In the genomic region with DNA sequence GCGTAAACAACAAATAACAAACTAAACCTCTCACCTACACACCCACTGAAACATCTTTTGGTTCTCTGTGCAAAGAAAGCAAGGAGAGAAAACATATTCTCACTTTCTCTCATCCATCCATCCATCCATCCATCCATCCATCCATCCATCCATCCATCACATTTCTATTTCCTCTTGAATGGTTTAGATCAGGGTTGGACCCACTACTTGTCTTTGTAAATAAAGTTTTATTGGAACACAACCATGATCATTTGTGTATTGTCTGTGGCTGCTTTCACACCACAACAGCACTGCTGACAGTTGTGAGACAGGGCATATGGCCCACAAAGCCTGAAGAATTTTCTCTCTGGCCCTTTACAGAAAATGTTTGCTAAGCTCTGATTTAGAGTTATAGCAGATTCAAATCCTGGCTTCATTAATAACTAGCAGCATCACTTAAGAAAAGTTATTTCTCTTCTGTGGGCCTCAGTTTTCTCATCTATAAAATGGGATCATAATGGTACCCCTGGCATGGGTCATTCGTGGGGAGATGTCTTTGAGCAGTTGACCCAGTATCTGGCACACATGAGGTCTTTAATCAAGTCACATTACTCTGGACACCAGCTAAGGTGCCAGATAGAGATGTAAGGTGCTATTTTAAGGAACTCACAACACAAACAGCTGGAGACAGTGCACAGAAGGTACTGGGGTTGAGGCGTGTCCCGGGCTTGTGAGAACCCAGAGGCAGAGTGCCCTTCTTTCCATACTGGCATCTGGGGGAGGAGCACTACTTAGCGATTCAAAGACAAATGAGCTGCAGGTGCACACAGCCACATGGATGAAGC, we compare ENCODE assay signal across 16 cellular contexts.
DNase-seq lines count a peak whose midpoint lies in the region; ATAC-seq, FAIRE-seq and TF ChIP-seq lines count a peak whose summit lies in the region.
"Had no signal": no experiment of that assay in that cellular context is flagged by ENCODE, and none has a peak within 500 bp of the region (broad histone marks: within the 10 kb centered on the region; RNA-seq: fewer than 3 reads in every experiment).

No MANE protein-coding gene starts in this region.

- H3K4me3 ChIP-seq in A549 (no peak overlapping the region), smooth muscle cell (no peak overlapping the region)
- no peak overlapping the region for H3K4me3 ChIP-seq in CD8-positive, alpha-beta T cell (ENCODE audit: low read depth, low read length)
- H3K4me3 ChIP-seq: esophagus muscularis mucosa, GM23338, lower lobe of right lung had no signal

- TF ChIP-seq EP300 in A549 (IDR thresholded peaks at IDR 0.05), result no peak

- no peak overlapping the region for H2AFZ ChIP-seq in smooth muscle cell (ENCODE audit: low read depth)
- H2AFZ ChIP-seq: GM23338 had no signal

- TF ChIP-seq POLR2A in A549 (IDR thresholded peaks at IDR 0.05; ENCODE audit: low read length), result no peak

- H3K4me2 ChIP-seq in A549 (no peak overlapping the region), smooth muscle cell (no peak overlapping the region)
- H3K4me2 ChIP-seq: GM23338 had no signal

- H3K9ac ChIP-seq in smooth muscle cell (ENCODE audit: low read depth), result no peak overlapping the region

- CTCF ChIA-PET in A549 (lab: Yijun Ruan, JAX), result interaction anchor here (0.7 to 1.2 kb wide), 3 partner anchors 8 to 187 kb away, joined by 3 to 5 read pairs (median 4); no protein-coding TSS in a partner anchor
- CTCF ChIA-PET in CD8-positive, alpha-beta T cell (lab: Charles Lee), result interaction anchor here (0.7 kb wide), 1 partner anchor 32 kb away, joined by 3 read pairs; no protein-coding TSS in a partner anchor

- no peaks in the 10 kb centered on the region for H3K9me3 ChIP-seq in A549
- H3K9me3 ChIP-seq in CD8-positive, alpha-beta T cell (ENCODE audit: low read length), result no peaks in the 10 kb centered on the region
- no peaks in the 10 kb centered on the region for H3K9me3 ChIP-seq in smooth muscle cell (replicated peaks; ENCODE audit: low read depth)
- H3K9me3 ChIP-seq: esophagus muscularis mucosa, lower lobe of right lung had no signal

- peaks cover 17% of the 10 kb centered on the region for H3K36me3 Mint-ChIP-seq in CD8-positive, alpha-beta T cell
- H3K36me3 Mint-ChIP-seq in central memory CD8-positive, alpha-beta T cell (ENCODE audit: insufficient read depth), result peaks cover 5% of the 10 kb centered on the region

- H3K27me3 Mint-ChIP-seq in CD8-positive, alpha-beta T cell (ENCODE audit: low read depth), result no peaks in the 10 kb centered on the region
- no peaks in the 10 kb centered on the region for H3K27me3 Mint-ChIP-seq in central memory CD8-positive, alpha-beta T cell
- H3K27me3 Mint-ChIP-seq: activated naive CD8-positive, alpha-beta T cell; naive B cell had no signal

- H3K4me3 Mint-ChIP-seq in CD8-positive, alpha-beta T cell, result no peak overlapping the region
- H3K4me3 Mint-ChIP-seq in central memory CD8-positive, alpha-beta T cell, result no peak overlapping the region
- H3K4me3 Mint-ChIP-seq: activated naive CD8-positive, alpha-beta T cell; GM23338; naive B cell had no signal

- TF ChIP-seq RAD21 in A549 (conservative IDR thresholded peaks at IDR 0.05 in 1 of 2, IDR thresholded peaks at IDR 0.05 in 1 of 2), result no peak

- H3K36me3 ChIP-seq in CD8-positive, alpha-beta T cell (ENCODE audit: insufficient read depth, low read length), result no peaks in the 10 kb centered on the region
- no peaks in the 10 kb centered on the region for H3K36me3 ChIP-seq in smooth muscle cell (ENCODE audit: low read depth)
- H3K36me3 ChIP-seq: esophagus muscularis mucosa had no signal

- no peak for FAIRE-seq in A549 (lab: Jason Lieb, UNC)

- 92% methylated on average over 4 of the region's 5 CpGs for WGBS in A549 (ENCODE audit: missing lambda C conversion rate)
- WGBS in smooth muscle cell (ENCODE audit: low lambda C conversion rate), result 94% methylated on average over 5 of the region's 5 CpGs

- peaks cover 33% of the 10 kb centered on the region for H3K79me2 ChIP-seq in smooth muscle cell (ENCODE audit: low read depth)

- H3K27me3 ChIP-seq in CD8-positive, alpha-beta T cell (ENCODE audit: insufficient read depth, low read length), result no peaks in the 10 kb centered on the region
- no peaks in the 10 kb centered on the region for H3K27me3 ChIP-seq in smooth muscle cell (ENCODE audit: low read depth)
- H3K27me3 ChIP-seq: esophagus muscularis mucosa had no signal

- no peak for ATAC-seq in A549
- no peak for ATAC-seq in CD8-positive, alpha-beta T cell
- ATAC-seq in central memory CD8-positive, alpha-beta T cell (replicated peaks; ENCODE audit: extremely low read depth, poor library complexity, severe bottlenecking), result no peak
- ATAC-seq: GM23338, lower lobe of right lung had no signal

- no peaks in the 10 kb centered on the region for H3K9me3 Mint-ChIP-seq in CD8-positive, alpha-beta T cell
- no peaks in the 10 kb centered on the region for H3K9me3 Mint-ChIP-seq in central memory CD8-positive, alpha-beta T cell
- H3K9me3 Mint-ChIP-seq: GM23338, naive B cell had no signal

- TF ChIP-seq CTCF in A549 (IDR thresholded peaks at IDR 0.05) (no peak), smooth muscle cell (IDR thresholded peaks at IDR 0.05; ENCODE audit: borderline replicate concordance, insufficient read depth, poor library complexity, severe bottlenecking) (no peak)
- TF ChIP-seq CTCF in CD8-positive, alpha-beta T cell (IDR thresholded peaks at IDR 0.05), result no peak

- H3K4me1 ChIP-seq in A549 (peaks cover 35% of the 10 kb centered on the region), smooth muscle cell (ENCODE audit: low read depth) (peaks cover 4% of the 10 kb centered on the region)
- no peaks in the 10 kb centered on the region for H3K4me1 ChIP-seq in CD8-positive, alpha-beta T cell (ENCODE audit: insufficient read depth, low read length)
- H3K4me1 ChIP-seq: lower lobe of right lung had no signal

- peaks cover 13% of the 10 kb centered on the region for H3K4me1 Mint-ChIP-seq in CD8-positive, alpha-beta T cell (ENCODE audit: low read depth)
- peaks cover 69% of the 10 kb centered on the region for H3K4me1 Mint-ChIP-seq in central memory CD8-positive, alpha-beta T cell

- H4K20me1 ChIP-seq in smooth muscle cell (ENCODE audit: low read depth), result peaks cover 82% of the 10 kb centered on the region

- H3K27ac Mint-ChIP-seq in CD8-positive, alpha-beta T cell, result peak overlapping the region; percentile 27
- H3K27ac Mint-ChIP-seq in central memory CD8-positive, alpha-beta T cell (ENCODE audit: low read depth), result peak overlapping the region; percentile 80
- H3K27ac Mint-ChIP-seq: activated naive CD8-positive, alpha-beta T cell; GM23338 had no signal

- POLR2A ChIA-PET in A549 (lab: Yijun Ruan, JAX), result no interaction called here
- POLR2A ChIA-PET in CD8-positive, alpha-beta T cell (lab: Charles Lee), result no interaction called here

- intact Hi-C loops in CD8-positive, alpha-beta T cell (cut with DNase I, micrococcal nuclease), result no loop called here

- DNase-seq in A549 (ENCODE audit: low read depth in 1 of 2, low spot score in 1 of 2) (no peak), NCI-H345 (lab: John Stamatoyannopoulos, UW) (peak; percentile 65), middle frontal gyrus (ENCODE audit: extremely low spot score, low spot score) (no peak), smooth muscle cell (lab: John Stamatoyannopoulos, UW; ENCODE audit: unreplicated experiment) (no peak), AML-193 (lab: John Stamatoyannopoulos, UW) (no peak)
- DNase-seq in CD8-positive, alpha-beta T cell, result no peak
- no peak for DNase-seq in central memory CD8-positive, alpha-beta T cell (ENCODE audit: low spot score in 2 of 2)
- no peak for DNase-seq in activated CD4-positive, alpha-beta T cell treated with anti-CD3 and anti-CD28 coated beads, Interleukin-2, amount 50 U/mL, for 1 hour
- DNase-seq: activated T-cell treated with anti-CD3 and anti-CD28 coated beads, Interleukin-2, amount 50 U/mL, for 1 hour; DMS79; lower lobe of right lung; naive B cell; NCI-H446 had no signal

- peak overlapping the region; percentile 4 to 18; a peak in 1 of 6 replicates for H3K27ac ChIP-seq in A549
- no peak overlapping the region for H3K27ac ChIP-seq in CD8-positive, alpha-beta T cell (ENCODE audit: low read depth, low read length)
- no peak overlapping the region for H3K27ac ChIP-seq in smooth muscle cell (ENCODE audit: low read depth)
- H3K27ac ChIP-seq: esophagus muscularis mucosa, lower lobe of right lung had no signal

- H3F3A ChIP-seq in smooth muscle cell (ENCODE audit: low read depth), result no peaks in the 10 kb centered on the region

TF ChIP-seq in A549, 52 proteins besides CTCF, POLR2A, EP300 and RAD21:
- no peak for TF ChIP-seq EHF (CRISPR knock-in tag; IDR thresholded peaks at IDR 0.05)

Comparison
In these comparisons a context has a peak if more than half of its experiments do, and no peak if none do; other contexts are left out.
1. H3K27ac ChIP-seq: peak in A549 (2 of 2); none in CD8-positive, alpha-beta T cell (single experiment) and smooth muscle cell (single experiment).